Comparison of ENCODE assay signal across 23 cellular contexts in the genomic region with DNA sequence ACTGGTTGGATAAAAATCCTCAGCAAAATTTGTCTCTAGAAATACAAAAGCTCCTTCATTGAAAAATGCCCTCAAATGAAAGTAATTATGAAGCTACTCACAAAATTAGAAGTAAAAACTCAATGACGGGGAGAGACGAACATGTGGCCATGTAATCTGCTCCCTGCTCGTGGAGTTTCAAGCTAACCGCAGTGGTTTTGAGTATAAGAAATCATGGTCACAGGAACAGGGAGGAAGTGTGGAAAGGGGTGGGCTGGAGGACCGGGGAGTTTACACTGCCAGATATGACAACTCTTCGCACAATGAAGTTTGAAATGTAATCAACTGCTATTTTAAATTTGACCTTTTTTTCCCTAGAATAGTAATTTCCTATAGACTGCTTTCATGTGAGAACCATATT.
A peak's percentile ranks its signal among the peaks of the same experiment; 100 is the strongest.
DNase-seq lines count a peak whose midpoint lies in the region; ATAC-seq and TF ChIP-seq lines count a peak whose summit lies in the region.
"Had no signal": no experiment of that assay in that cellular context is flagged by ENCODE, and none has a peak within 500 bp of the region (broad histone marks: within the 10 kb centered on the region; RNA-seq: fewer than 3 reads in every experiment).

No MANE protein-coding gene starts in this region.

- no peaks in the 10 kb centered on the region for H3K27me3 Mint-ChIP-seq in mesothelial cell of epicardium (ENCODE audit: low read depth)
- H3K27me3 Mint-ChIP-seq: CD4-positive, alpha-beta T cell; IgD-negative memory B cell had no signal

- H3K9me3 Mint-ChIP-seq in mesothelial cell of epicardium, result peaks cover 8% of the 10 kb centered on the region
- H3K9me3 Mint-ChIP-seq: CD4-positive, alpha-beta T cell; GM23338; IgD-negative memory B cell had no signal

- peaks cover 5% of the 10 kb centered on the region for H3K4me1 Mint-ChIP-seq in mesothelial cell of epicardium

- no peak overlapping the region for H3K4me3 Mint-ChIP-seq in mesothelial cell of epicardium
- H3K4me3 Mint-ChIP-seq: CD4-positive, alpha-beta T cell; GM23338; HFFc6; IgD-negative memory B cell had no signal

- ATAC-seq in GM21423 (IDR thresholded peaks at IDR 0.05; ENCODE audit: unreplicated experiment), result peak; percentile 47
- no peak for ATAC-seq in stimulated activated naive CD8-positive, alpha-beta T cell treated with anti-CD3 and anti-CD28 coated beads, Interleukin-15, Interleukin-2, amounts not matched to agents 100 U/mL and 50 U/mL, for 24 hours
- no peak for ATAC-seq in HG02623 (IDR thresholded peaks at IDR 0.05; ENCODE audit: unreplicated experiment)
- ATAC-seq: GM23338, Right ventricle myocardium inferior had no signal

- no peak overlapping the region for H3K27ac Mint-ChIP-seq in mesothelial cell of epicardium
- H3K27ac Mint-ChIP-seq: CD4-positive, alpha-beta T cell; GM23338; HFFc6; IgD-negative memory B cell had no signal

- H3K36me3 Mint-ChIP-seq in mesothelial cell of epicardium, result peaks cover 2% of the 10 kb centered on the region
- H3K36me3 Mint-ChIP-seq: IgD-negative memory B cell had no signal

- DNase-seq in activated T-cell treated with anti-CD3 and anti-CD28 coated beads for 48 hours (ENCODE audit: low read depth), result peak; percentile 1
- DNase-seq in activated T-cell treated with anti-CD3 and anti-CD28 coated beads for 4 hours, result no peak
- peak; percentile 98 for DNase-seq in OCI-M1 (lab: John Stamatoyannopoulos, UW)
- peak; percentile 4 for DNase-seq in stimulated activated naive CD8-positive, alpha-beta T cell treated with anti-CD3 and anti-CD28 coated beads, Interleukin-15, Interleukin-2, amounts not matched to agents 100 U/mL and 50 U/mL, for 24 hours
- no peak for DNase-seq in mesothelial cell of epicardium (ENCODE audit: low spot score in 2 of 2, unreplicated experiment in 2 of 2)
- no peak for DNase-seq in NCI-H345 (lab: John Stamatoyannopoulos, UW)
- DNase-seq: CD4-positive, alpha-beta T cell; COR-L47; EL; HFFc6; NCI-H1105; NCI-H1436 treated with DMSO at 0.1 percent for 48 hours; NCI-H187 treated with DMSO at 0.1 percent for 48 hours; NCI-H2171 treated with DMSO at 0.1 percent for 48 hours; NCI-H524 treated with DMSO at 0.1 percent for 48 hours; NCI-H774; NK-92 treated with Interleukin-12 subunit alpha and Interleukin-12 subunit beta, amount 100 ng/mL, for 24 hours; PC-9 had no signal

- TF ChIP-seq CTCF in mesothelial cell of epicardium (IDR thresholded peaks at IDR 0.05; ENCODE audit: unreplicated experiment), result no peak

Comparison
In these comparisons a context has a peak if more than half of its experiments do, and no peak if none do; other contexts are left out.
1. DNase-seq: peak in activated T-cell treated with anti-CD3 and anti-CD28 coated beads for 48 hours (single experiment), OCI-M1 (single experiment) and stimulated activated naive CD8-positive, alpha-beta T cell treated with anti-CD3 and anti-CD28 coated beads, Interleukin-15, Interleukin-2, amounts not matched to agents 100 U/mL and 50 U/mL, for 24 hours (single experiment); none in activated T-cell treated with anti-CD3 and anti-CD28 coated beads for 4 hours (single experiment), mesothelial cell of epicardium (0 of 2) and NCI-H345 (single experiment).